1 cellular context compared by ENCODE assay signal in the genomic region with DNA sequence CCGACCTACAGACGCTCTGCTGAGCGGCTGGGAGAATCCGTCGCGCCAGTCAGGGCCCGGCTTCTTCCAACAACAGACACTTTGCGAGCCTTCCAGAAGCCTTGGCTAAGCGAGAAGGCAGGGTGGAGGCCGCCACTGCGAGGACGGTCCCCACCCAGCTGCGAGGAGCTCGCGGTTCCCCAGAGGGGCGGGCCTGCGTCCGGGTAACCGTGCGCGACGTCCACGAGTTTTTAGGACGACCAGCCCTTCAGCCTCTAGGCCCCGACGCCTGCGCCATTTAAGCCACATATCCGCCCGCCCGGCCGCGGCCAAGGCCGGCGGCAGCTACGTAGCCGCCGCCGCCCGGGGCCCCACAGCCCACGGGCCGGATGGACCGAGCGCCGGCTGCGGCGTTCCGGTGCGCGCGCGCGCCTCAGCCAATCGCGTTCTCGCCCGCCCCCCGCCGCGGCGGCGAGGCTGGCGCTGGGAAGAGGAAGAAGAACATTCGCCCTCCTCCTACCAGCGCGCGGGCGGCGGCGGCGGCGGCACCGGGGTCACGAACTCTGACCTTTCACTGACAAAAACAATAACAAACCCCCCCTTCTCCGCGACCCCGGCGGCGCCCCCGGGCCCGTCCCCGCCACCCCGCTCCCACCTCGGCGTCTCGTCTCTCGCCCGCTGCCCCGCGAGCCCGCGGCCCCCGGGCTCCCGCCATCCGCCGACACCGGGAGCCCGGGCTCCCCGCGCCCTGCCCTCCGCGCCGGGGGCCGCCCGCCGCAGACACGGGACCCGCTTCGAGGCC.
A peak's percentile ranks its signal among the peaks of the same experiment; 100 is the strongest.
TF ChIP-seq lines count a peak whose summit lies in the region.

A gene (plus strand): TSS at position 479 of the 781 bp plus-strand sequence. CDS start 56,332 bp downstream, outside the sequence.

TF ChIP-seq in HepG2, 621 proteins besides CTCF, POLR2A, EP300 and RAD21 (continued from another document and continues in another):
- TF ChIP-seq SNRNP70 (IDR thresholded peaks at IDR 0.05; ENCODE audit: low read depth, low read length) (no peak), ZNF530 (CRISPR knock-in tag; IDR thresholded peaks at IDR 0.05; ENCODE audit: low read depth) (no peak), CAMTA2 (CRISPR knock-in tag; IDR thresholded peaks at IDR 0.05; ENCODE audit: borderline replicate concordance) (no peak), ZNF460 (CRISPR knock-in tag; IDR thresholded peaks at IDR 0.05; ENCODE audit: borderline replicate concordance) (no peak), SP4 (CRISPR knock-in tag; IDR thresholded peaks at IDR 0.05) (peak; percentile 41; the same call in 1 of the 2 replicates), NBN (conservative IDR thresholded peaks at IDR 0.05) (no peak), ZNF768 (CRISPR knock-in tag; IDR thresholded peaks at IDR 0.05) (peak; percentile 55; the same call in 1 of the 2 replicates), TCF7L2 (IDR thresholded peaks at IDR 0.05; ENCODE audit: low read depth, low read length) (no peak), FOXA3 (CRISPR knock-in tag; IDR thresholded peaks at IDR 0.05) (no peak), ZNF672 (CRISPR knock-in tag; IDR thresholded peaks at IDR 0.05) (no peak), ASH2L (IDR thresholded peaks at IDR 0.05; ENCODE audit: insufficient read length, low read depth, low read length) (peak; percentile 62), ZFAT (CRISPR knock-in tag; conservative IDR thresholded peaks at IDR 0.05) (0 out of 2 replicates have a peak, but pooled peaks have one; percentile 32), NR1H2 (CRISPR knock-in tag; IDR thresholded peaks at IDR 0.05; ENCODE audit: borderline replicate concordance, low read depth) (no peak), ZSCAN29 (CRISPR knock-in tag; conservative IDR thresholded peaks at IDR 0.05) (no peak), BHLHE40 (IDR thresholded peaks at IDR 0.05; ENCODE audit: low read length) (no peak), MXD4 (CRISPR knock-in tag; IDR thresholded peaks at IDR 0.05) (no peak), ZNF124 (CRISPR knock-in tag; IDR thresholded peaks at IDR 0.05) (no peak), ZKSCAN1 (IDR thresholded peaks at IDR 0.05; ENCODE audit: low read length) (no peak), MAFG (CRISPR knock-in tag; IDR thresholded peaks at IDR 0.05) (no peak), ZNF317 (CRISPR knock-in tag; IDR thresholded peaks at IDR 0.05) (0 out of 2 replicates have a peak, but pooled peaks have one; percentile 29), FOXA1 (IDR thresholded peaks at IDR 0.05) (no peak), FOXA1 (CRISPR knock-in tag; IDR thresholded peaks at IDR 0.05) (no peak), ZNF83 (CRISPR knock-in tag; IDR thresholded peaks at IDR 0.05; ENCODE audit: borderline replicate concordance) (no peak), ZNF451 (CRISPR knock-in tag; IDR thresholded peaks at IDR 0.05) (no peak), PITX1 (CRISPR knock-in tag; IDR thresholded peaks at IDR 0.05) (no peak), ZBTB7A (CRISPR knock-in tag; IDR thresholded peaks at IDR 0.05) (no peak), ZNF746 (CRISPR knock-in tag; IDR thresholded peaks at IDR 0.05) (no peak), ELF3 (CRISPR knock-in tag; IDR thresholded peaks at IDR 0.05) (peak; percentile 37; the same call in 1 of the 2 replicates), ZEB1 (IDR thresholded peaks at IDR 0.05; ENCODE audit: insufficient replicate concordance, low read depth) (no peak), U2AF1 (optimal IDR thresholded peaks at IDR 0.05; ENCODE audit: low read depth, low read length) (no peak), RFXAP (CRISPR knock-in tag; IDR thresholded peaks at IDR 0.05; ENCODE audit: borderline replicate concordance) (no peak), ZNF567 (CRISPR knock-in tag; IDR thresholded peaks at IDR 0.05; ENCODE audit: borderline replicate concordance) (no peak), KMT2A (CRISPR knock-in tag; IDR thresholded peaks at IDR 0.05) (peak; percentile 74), MXI1 (IDR thresholded peaks at IDR 0.05; ENCODE audit: borderline replicate concordance, low read depth, low read length) (no peak; the same call in 2 of the 3 replicates), SUZ12 (IDR thresholded peaks at IDR 0.05; ENCODE audit: low read depth, low read length) (no peak), MTF1 (CRISPR knock-in tag; IDR thresholded peaks at IDR 0.05) (no peak), ZNF441 (CRISPR knock-in tag; IDR thresholded peaks at IDR 0.05; ENCODE audit: borderline replicate concordance) (no peak), MZF1 (CRISPR knock-in tag; IDR thresholded peaks at IDR 0.05; ENCODE audit: borderline replicate concordance) (no peak)
- TF ChIP-seq, protein P1, sequence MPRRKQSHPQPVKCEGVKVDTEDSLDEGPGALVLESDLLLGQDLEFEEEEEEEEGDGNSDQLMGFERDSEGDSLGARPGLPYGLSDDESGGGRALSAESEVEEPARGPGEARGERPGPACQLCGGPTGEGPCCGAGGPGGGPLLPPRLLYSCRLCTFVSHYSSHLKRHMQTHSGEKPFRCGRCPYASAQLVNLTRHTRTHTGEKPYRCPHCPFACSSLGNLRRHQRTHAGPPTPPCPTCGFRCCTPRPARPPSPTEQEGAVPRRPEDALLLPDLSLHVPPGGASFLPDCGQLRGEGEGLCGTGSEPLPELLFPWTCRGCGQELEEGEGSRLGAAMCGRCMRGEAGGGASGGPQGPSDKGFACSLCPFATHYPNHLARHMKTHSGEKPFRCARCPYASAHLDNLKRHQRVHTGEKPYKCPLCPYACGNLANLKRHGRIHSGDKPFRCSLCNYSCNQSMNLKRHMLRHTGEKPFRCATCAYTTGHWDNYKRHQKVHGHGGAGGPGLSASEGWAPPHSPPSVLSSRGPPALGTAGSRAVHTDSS (CRISPR knock-in tag; conservative IDR thresholded peaks at IDR 0.05) = no peak
- TF ChIP-seq, protein P2, sequence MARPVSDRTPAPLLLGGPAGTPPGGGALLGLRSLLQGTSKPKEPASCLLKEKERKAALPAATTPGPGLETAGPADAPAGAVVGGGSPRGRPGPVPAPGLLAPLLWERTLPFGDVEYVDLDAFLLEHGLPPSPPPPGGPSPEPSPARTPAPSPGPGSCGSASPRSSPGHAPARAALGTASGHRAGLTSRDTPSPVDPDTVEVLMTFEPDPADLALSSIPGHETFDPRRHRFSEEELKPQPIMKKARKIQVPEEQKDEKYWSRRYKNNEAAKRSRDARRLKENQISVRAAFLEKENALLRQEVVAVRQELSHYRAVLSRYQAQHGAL (CRISPR knock-in tag; IDR thresholded peaks at IDR 0.05; ENCODE audit: not compliant biosample characterization) = no peak
- TF ChIP-seq, protein P3, sequence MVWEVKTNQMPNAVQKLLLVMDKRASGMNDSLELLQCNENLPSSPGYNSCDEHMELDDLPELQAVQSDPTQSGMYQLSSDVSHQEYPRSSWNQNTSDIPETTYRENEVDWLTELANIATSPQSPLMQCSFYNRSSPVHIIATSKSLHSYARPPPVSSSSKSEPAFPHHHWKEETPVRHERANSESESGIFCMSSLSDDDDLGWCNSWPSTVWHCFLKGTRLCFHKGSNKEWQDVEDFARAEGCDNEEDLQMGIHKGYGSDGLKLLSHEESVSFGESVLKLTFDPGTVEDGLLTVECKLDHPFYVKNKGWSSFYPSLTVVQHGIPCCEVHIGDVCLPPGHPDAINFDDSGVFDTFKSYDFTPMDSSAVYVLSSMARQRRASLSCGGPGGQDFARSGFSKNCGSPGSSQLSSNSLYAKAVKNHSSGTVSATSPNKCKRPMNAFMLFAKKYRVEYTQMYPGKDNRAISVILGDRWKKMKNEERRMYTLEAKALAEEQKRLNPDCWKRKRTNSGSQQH (CRISPR knock-in tag; IDR thresholded peaks at IDR 0.05; ENCODE audit: low read depth) = no peak
- TF ChIP-seq, protein P4, sequence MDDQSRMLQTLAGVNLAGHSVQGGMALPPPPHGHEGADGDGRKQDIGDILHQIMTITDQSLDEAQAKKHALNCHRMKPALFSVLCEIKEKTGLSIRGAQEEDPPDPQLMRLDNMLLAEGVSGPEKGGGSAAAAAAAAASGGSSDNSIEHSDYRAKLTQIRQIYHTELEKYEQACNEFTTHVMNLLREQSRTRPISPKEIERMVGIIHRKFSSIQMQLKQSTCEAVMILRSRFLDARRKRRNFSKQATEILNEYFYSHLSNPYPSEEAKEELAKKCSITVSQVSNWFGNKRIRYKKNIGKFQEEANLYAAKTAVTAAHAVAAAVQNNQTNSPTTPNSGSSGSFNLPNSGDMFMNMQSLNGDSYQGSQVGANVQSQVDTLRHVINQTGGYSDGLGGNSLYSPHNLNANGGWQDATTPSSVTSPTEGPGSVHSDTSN (CRISPR knock-in tag; IDR thresholded peaks at IDR 0.05; ENCODE audit: borderline replicate concordance) = no peak; the same call in 1 of the 2 replicates
- TF ChIP-seq, protein P5, sequence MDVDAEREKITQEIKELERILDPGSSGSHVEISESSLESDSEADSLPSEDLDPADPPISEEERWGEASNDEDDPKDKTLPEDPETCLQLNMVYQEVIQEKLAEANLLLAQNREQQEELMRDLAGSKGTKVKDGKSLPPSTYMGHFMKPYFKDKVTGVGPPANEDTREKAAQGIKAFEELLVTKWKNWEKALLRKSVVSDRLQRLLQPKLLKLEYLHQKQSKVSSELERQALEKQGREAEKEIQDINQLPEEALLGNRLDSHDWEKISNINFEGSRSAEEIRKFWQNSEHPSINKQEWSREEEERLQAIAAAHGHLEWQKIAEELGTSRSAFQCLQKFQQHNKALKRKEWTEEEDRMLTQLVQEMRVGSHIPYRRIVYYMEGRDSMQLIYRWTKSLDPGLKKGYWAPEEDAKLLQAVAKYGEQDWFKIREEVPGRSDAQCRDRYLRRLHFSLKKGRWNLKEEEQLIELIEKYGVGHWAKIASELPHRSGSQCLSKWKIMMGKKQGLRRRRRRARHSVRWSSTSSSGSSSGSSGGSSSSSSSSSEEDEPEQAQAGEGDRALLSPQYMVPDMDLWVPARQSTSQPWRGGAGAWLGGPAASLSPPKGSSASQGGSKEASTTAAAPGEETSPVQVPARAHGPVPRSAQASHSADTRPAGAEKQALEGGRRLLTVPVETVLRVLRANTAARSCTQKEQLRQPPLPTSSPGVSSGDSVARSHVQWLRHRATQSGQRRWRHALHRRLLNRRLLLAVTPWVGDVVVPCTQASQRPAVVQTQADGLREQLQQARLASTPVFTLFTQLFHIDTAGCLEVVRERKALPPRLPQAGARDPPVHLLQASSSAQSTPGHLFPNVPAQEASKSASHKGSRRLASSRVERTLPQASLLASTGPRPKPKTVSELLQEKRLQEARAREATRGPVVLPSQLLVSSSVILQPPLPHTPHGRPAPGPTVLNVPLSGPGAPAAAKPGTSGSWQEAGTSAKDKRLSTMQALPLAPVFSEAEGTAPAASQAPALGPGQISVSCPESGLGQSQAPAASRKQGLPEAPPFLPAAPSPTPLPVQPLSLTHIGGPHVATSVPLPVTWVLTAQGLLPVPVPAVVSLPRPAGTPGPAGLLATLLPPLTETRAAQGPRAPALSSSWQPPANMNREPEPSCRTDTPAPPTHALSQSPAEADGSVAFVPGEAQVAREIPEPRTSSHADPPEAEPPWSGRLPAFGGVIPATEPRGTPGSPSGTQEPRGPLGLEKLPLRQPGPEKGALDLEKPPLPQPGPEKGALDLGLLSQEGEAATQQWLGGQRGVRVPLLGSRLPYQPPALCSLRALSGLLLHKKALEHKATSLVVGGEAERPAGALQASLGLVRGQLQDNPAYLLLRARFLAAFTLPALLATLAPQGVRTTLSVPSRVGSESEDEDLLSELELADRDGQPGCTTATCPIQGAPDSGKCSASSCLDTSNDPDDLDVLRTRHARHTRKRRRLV (CRISPR knock-in tag; IDR thresholded peaks at IDR 0.05) = no peak
- TF ChIP-seq, protein P6, sequence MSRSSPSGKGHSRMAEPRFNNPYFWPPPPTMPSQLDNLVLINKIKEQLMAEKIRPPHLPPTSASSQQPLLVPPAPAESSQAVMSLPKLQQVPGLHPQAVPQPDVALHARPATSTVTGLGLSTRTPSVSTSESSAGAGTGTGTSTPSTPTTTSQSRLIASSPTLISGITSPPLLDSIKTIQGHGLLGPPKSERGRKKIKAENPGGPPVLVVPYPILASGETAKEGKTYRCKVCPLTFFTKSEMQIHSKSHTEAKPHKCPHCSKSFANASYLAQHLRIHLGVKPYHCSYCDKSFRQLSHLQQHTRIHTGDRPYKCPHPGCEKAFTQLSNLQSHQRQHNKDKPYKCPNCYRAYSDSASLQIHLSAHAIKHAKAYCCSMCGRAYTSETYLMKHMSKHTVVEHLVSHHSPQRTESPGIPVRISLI (CRISPR knock-in tag; IDR thresholded peaks at IDR 0.05; ENCODE audit: borderline replicate concordance) = no peak
- TF ChIP-seq, protein P7, sequence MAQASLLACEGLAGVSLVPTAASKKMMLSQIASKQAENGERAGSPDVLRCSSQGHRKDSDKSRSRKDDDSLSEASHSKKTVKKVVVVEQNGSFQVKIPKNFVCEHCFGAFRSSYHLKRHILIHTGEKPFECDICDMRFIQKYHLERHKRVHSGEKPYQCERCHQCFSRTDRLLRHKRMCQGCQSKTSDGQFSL (CRISPR knock-in tag; IDR thresholded peaks at IDR 0.05) = no peak
- TF ChIP-seq, protein P8, sequence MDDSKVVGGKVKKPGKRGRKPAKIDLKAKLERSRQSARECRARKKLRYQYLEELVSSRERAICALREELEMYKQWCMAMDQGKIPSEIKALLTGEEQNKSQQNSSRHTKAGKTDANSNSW (CRISPR knock-in tag; IDR thresholded peaks at IDR 0.05; ENCODE audit: borderline replicate concordance) = no peak; the same call in 1 of the 2 replicates
- TF ChIP-seq, protein P9, sequence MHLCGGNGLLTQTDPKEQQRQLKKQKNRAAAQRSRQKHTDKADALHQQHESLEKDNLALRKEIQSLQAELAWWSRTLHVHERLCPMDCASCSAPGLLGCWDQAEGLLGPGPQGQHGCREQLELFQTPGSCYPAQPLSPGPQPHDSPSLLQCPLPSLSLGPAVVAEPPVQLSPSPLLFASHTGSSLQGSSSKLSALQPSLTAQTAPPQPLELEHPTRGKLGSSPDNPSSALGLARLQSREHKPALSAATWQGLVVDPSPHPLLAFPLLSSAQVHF (CRISPR knock-in tag; IDR thresholded peaks at IDR 0.05) = no peak
- TF ChIP-seq, protein P10, sequence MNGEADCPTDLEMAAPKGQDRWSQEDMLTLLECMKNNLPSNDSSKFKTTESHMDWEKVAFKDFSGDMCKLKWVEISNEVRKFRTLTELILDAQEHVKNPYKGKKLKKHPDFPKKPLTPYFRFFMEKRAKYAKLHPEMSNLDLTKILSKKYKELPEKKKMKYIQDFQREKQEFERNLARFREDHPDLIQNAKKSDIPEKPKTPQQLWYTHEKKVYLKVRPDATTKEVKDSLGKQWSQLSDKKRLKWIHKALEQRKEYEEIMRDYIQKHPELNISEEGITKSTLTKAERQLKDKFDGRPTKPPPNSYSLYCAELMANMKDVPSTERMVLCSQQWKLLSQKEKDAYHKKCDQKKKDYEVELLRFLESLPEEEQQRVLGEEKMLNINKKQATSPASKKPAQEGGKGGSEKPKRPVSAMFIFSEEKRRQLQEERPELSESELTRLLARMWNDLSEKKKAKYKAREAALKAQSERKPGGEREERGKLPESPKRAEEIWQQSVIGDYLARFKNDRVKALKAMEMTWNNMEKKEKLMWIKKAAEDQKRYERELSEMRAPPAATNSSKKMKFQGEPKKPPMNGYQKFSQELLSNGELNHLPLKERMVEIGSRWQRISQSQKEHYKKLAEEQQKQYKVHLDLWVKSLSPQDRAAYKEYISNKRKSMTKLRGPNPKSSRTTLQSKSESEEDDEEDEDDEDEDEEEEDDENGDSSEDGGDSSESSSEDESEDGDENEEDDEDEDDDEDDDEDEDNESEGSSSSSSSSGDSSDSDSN (CRISPR knock-in tag; IDR thresholded peaks at IDR 0.05) = peak; percentile 84
- TF ChIP-seq, protein P11, sequence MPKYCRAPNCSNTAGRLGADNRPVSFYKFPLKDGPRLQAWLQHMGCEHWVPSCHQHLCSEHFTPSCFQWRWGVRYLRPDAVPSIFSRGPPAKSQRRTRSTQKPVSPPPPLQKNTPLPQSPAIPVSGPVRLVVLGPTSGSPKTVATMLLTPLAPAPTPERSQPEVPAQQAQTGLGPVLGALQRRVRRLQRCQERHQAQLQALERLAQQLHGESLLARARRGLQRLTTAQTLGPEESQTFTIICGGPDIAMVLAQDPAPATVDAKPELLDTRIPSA (CRISPR knock-in tag; IDR thresholded peaks at IDR 0.05; ENCODE audit: borderline replicate concordance) = no peak
